In the genomic region with DNA sequence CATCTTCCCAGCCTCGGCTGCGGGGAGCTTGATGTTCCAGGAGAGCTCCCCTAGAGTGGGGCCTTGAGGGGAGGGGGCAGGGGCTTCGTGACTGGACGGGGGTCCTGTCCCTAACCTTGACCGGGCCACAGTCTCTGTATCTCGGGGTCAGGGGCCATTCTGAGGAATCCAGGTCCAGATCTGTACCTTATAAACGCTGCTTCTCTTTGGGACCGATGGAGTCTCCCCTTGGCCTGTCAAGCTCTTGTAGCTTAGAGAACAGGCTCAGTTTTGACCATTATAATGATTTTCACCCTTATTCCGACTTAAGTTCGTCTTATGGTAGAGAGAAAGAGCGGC, we compare ENCODE assay signal across 8 cellular contexts. TPM values are rescaled to one million over a fixed set of nuclear protein-coding genes. Genes with fewer than 3 reads are reported as not detected.
A peak's percentile ranks its signal among the peaks of the same experiment; 100 is the strongest.
DNase-seq lines count a peak whose midpoint lies in the region; ATAC-seq and TF ChIP-seq lines count a peak whose summit lies in the region.

No MANE protein-coding gene starts in this region.

- peak overlapping the region; percentile 88 for H3K4me3 ChIP-seq in GM06990 (replicated peaks; ENCODE audit: low read depth, low read length)
- peak overlapping the region; percentile 73 to 87 (median 77) for H3K4me3 ChIP-seq in breast epithelium
- peak overlapping the region; percentile 59 for H3K4me3 ChIP-seq in mucosa of descending colon

- ATAC-seq in HG03520 (IDR thresholded peaks at IDR 0.05; ENCODE audit: unreplicated experiment) (peak; percentile 5), mucosa of descending colon (no peak), sciatic nerve (no peak), GM18858 (IDR thresholded peaks at IDR 0.05; ENCODE audit: unreplicated experiment) (no peak)

- DNase-seq in GM06990 (ENCODE audit: extremely low read depth, insufficient read length) (no peak), breast epithelium (ENCODE audit: low spot score in 2 of 2) (no peak), mucosa of descending colon (no peak), sciatic nerve (ENCODE audit: low spot score) (no peak), amniotic stem cell (lab: John Stamatoyannopoulos, UW) (no peak), SK-N-DZ (ENCODE audit: low spot score) (no peak)

- intact Hi-C loops in breast epithelium (cut with DNase I; ENCODE audit: low total_unique reads) (no loop called here), mucosa of descending colon (cut with DNase I, micrococcal nuclease) (no loop called here), sciatic nerve (cut with DNase I) (no loop called here)

- peak overlapping the region; percentile 96 for H3K27ac ChIP-seq in breast epithelium

- H3K27me3 ChIP-seq in GM06990 (replicated peaks; ENCODE audit: control insufficient read depth, insufficient read depth, low read length) (no peaks in the 10 kb centered on the region), breast epithelium (no peaks in the 10 kb centered on the region)

- no peak for TF ChIP-seq POLR2A in breast epithelium (IDR thresholded peaks at IDR 0.05)

- H3K36me3 ChIP-seq in GM06990 (ENCODE audit: control insufficient read depth, insufficient read depth, low read length) (peaks cover 1% of the 10 kb centered on the region; the same call in 1 of the 2 replicates), breast epithelium (no peaks in the 10 kb centered on the region), mucosa of descending colon (ENCODE audit: low read depth) (no peaks in the 10 kb centered on the region)

- H3K4me1 ChIP-seq in breast epithelium (peaks cover 0 to 20% of the 10 kb centered on the region in 2 donors), mucosa of descending colon (ENCODE audit: low read depth) (peaks cover 37% of the 10 kb centered on the region)

- TF ChIP-seq CTCF in GM06990 (IDR thresholded peaks at IDR 0.05; ENCODE audit: insufficient read depth, low read length, poor library complexity, severe bottlenecking): no peak
- no peak for TF ChIP-seq CTCF in breast epithelium (IDR thresholded peaks at IDR 0.05)
- no peak for TF ChIP-seq CTCF in mucosa of descending colon (IDR thresholded peaks at IDR 0.05)

- no peaks in the 10 kb centered on the region for H3K9me3 ChIP-seq in breast epithelium
- no peaks in the 10 kb centered on the region for H3K9me3 ChIP-seq in mucosa of descending colon

RNA-seq across cellular contexts. Expression of a gene that starts 0.8 kb away (rescaled TPM):
- total RNA-seq in breast epithelium: 10 to 100 TPM in 1 of 3 donors, 1 to 10 TPM in 2; 7.5 to 11.0 (median 8.0) TPM
- 1 to 10 TPM; 5.9 to 10.0 (median 6.4) TPM for total RNA-seq in mucosa of descending colon
- total RNA-seq in sciatic nerve: 10.0 TPM
- 13.8 and 15.4 TPM in 2 replicates for polyA plus RNA-seq in SK-N-DZ (2014; cell fraction: cytosol; rRNA removed)
- 12.2 TPM in 2 replicates for polyA plus RNA-seq in SK-N-DZ (2014; cell fraction: nucleus; rRNA removed)

RNA-seq across cellular contexts. Expression of a gene that starts 5.2 kb away (rescaled TPM):
- 10 to 100 TPM; 42.2 to 58.7 (median 58.3) TPM for total RNA-seq in breast epithelium
- total RNA-seq in mucosa of descending colon: 10 to 100 TPM; 30.5 to 43.9 (median 36.5) TPM
- 38.8 TPM for total RNA-seq in sciatic nerve
- 17.2 and 20.5 TPM in 2 replicates for polyA plus RNA-seq in SK-N-DZ (2014; cell fraction: cytosol; rRNA removed)
- polyA plus RNA-seq in SK-N-DZ (2014; cell fraction: nucleus; rRNA removed): 8.0 and 27.3 TPM in 2 replicates

RNA-seq across cellular contexts. Expression of a gene that starts 32.6 kb away (rescaled TPM):
- total RNA-seq in breast epithelium (10 to 100 TPM in 1 of 3 donors, 1 to 10 TPM in 2; 4.6 to 12.3 (median 8.5) TPM), mucosa of descending colon (10 to 100 TPM; 12.3 to 25.4 (median 23.4) TPM), sciatic nerve (12.4 TPM)
- 26.1 and 26.4 TPM in 2 replicates for polyA plus RNA-seq in SK-N-DZ (2014; cell fraction: cytosol; rRNA removed)
- polyA plus RNA-seq in SK-N-DZ (2014; cell fraction: nucleus; rRNA removed): 36.0 and 53.7 TPM in 2 replicates

RNA-seq across cellular contexts. Expression of a gene that starts 39.3 kb away (rescaled TPM):
- total RNA-seq in breast epithelium (100 to 1,000 TPM; 741 to 814 (median 754) TPM), mucosa of descending colon (100 to 1,000 TPM; 229 to 341 (median 331) TPM), sciatic nerve (144 TPM)
- polyA plus RNA-seq in SK-N-DZ (2014; cell fraction: cytosol; rRNA removed): 2,684 and 6,199 TPM in 2 replicates
- polyA plus RNA-seq in SK-N-DZ (2014; cell fraction: nucleus; rRNA removed): 949 and 2,899 TPM in 2 replicates

RNA-seq across cellular contexts. Expression of a gene that starts 46.6 kb away (rescaled TPM):
- total RNA-seq in breast epithelium: 10 to 100 TPM in 1 of 3 donors, 1 to 10 TPM in 2; 2.6 to 10.2 (median 5.6) TPM
- 1 to 10 TPM; 3.8 to 5.6 (median 5.1) TPM for total RNA-seq in mucosa of descending colon
- total RNA-seq in sciatic nerve: 6.7 TPM
- 15.0 and 19.9 TPM in 2 replicates for polyA plus RNA-seq in SK-N-DZ (2014; cell fraction: cytosol; rRNA removed)
- polyA plus RNA-seq in SK-N-DZ (2014; cell fraction: nucleus; rRNA removed): 4.9 and 5.4 TPM in 2 replicates
